ENCODE assay signal across 37 cellular contexts in genomic region chr6:144141470-144141869, GRCh38.
"Had no signal": no experiment of that assay in that cellular context is flagged by ENCODE, and none has a peak within 500 bp of the region (broad histone marks: within the 10 kb centered on the region; RNA-seq: fewer than 3 reads in every experiment).

No MANE protein-coding gene starts in this region.

- H3K4me1 Mint-ChIP-seq: activated CD4-positive, alpha-beta T cell treated with anti-CD3 and anti-CD28 coated beads for 36 hours; activated naive CD8-positive, alpha-beta T cell treated with anti-CD3 and anti-CD28 coated beads for 36 hours; brain; central memory CD8-positive, alpha-beta T cell had no signal

- H3K9me3 ChIP-seq: adrenal gland, ascending aorta had no signal

- H3K36me3 ChIP-seq: adrenal gland, ascending aorta, cardiac muscle cell had no signal

- H3K4me3 Mint-ChIP-seq: activated B cell treated with CpG ODN at 0.5 μM for 24 hours; activated CD4-positive, alpha-beta memory T cell treated with anti-CD3 and anti-CD28 coated beads for 36 hours; activated CD4-positive, alpha-beta T cell treated with anti-CD3 and anti-CD28 coated beads for 36 hours; activated CD8-positive, alpha-beta T cell treated with anti-CD3 and anti-CD28 coated beads for 36 hours; activated naive CD4-positive, alpha-beta T cell treated with anti-CD3 and anti-CD28 coated beads for 36 hours; activated naive CD8-positive, alpha-beta T cell treated with anti-CD3 and anti-CD28 coated beads for 36 hours; activated T-cell treated with anti-CD3 and anti-CD28 coated beads, Interleukin-2, amount 50 U/mL, for 4 hours; activated T-cell treated with anti-CD3 and anti-CD28 coated beads, Interleukin-2, amount 50 U/mL, for 72 hours; activated T-helper 1 cell treated with anti-CD3 and anti-CD28 coated beads, Interleukin-12 subunit alpha, Interleukin-12 subunit beta, Interleukin-2, Interleukin-4 antibody, amounts not matched to agents 30 ng/mL and 10 ng/mL and 1 ng/mL, durations not matched to agents 14 hours and 24 hours and 36 hours; activated T-helper 17 cell treated with anti-CD3 and anti-CD28 coated beads, Interleukin-2, amount 50 U/mL, for 72 hours; brain; T-helper 1 cell treated with Interleukin-12 subunit alpha and Interleukin-12 subunit beta and Interleukin-4 antibody, amounts not matched to agents 30 μg/mL and 1 μg/mL, for 36 hours; T-helper 2 cell treated with Interferon-gamma antibody and Interleukin-4, amounts not matched to agents 5 μg/mL and 100 μg/mL, for 36 hours had no signal

- H3K27ac Mint-ChIP-seq: activated B cell treated with CpG ODN at 0.5 μM for 24 hours; activated CD4-positive, alpha-beta memory T cell treated with anti-CD3 and anti-CD28 coated beads for 36 hours; activated CD4-positive, alpha-beta T cell treated with anti-CD3 and anti-CD28 coated beads for 36 hours; activated CD8-positive, alpha-beta T cell treated with anti-CD3 and anti-CD28 coated beads for 36 hours; activated naive CD4-positive, alpha-beta T cell treated with anti-CD3 and anti-CD28 coated beads for 36 hours; activated naive CD4-positive, alpha-beta T cell treated with anti-CD3 and anti-CD28 coated beads, Interleukin-2, amount 50 U/mL, for 72 hours; activated naive CD8-positive, alpha-beta T cell treated with anti-CD3 and anti-CD28 coated beads for 36 hours; activated T-cell treated with anti-CD3 and anti-CD28 coated beads, Interleukin-2, amount 50 U/mL, for 72 hours; activated T-helper 1 cell treated with anti-CD3 and anti-CD28 coated beads, Interleukin-12 subunit alpha, Interleukin-12 subunit beta, Interleukin-2, Interleukin-4 antibody, amounts not matched to agents 30 ng/mL and 10 ng/mL and 1 ng/mL, durations not matched to agents 14 hours and 24 hours and 36 hours; activated T-helper 17 cell treated with anti-CD3 and anti-CD28 coated beads, Interleukin-2, amount 50 U/mL, for 72 hours; brain; T-helper 1 cell treated with Interleukin-12 subunit alpha and Interleukin-12 subunit beta and Interleukin-4 antibody, amounts not matched to agents 30 μg/mL and 1 μg/mL, for 36 hours; T-helper 2 cell treated with Interferon-gamma antibody and Interleukin-4, amounts not matched to agents 5 μg/mL and 100 μg/mL, for 36 hours had no signal

- H3K4me1 ChIP-seq: adrenal gland, ascending aorta had no signal

- FAIRE-seq: bronchial epithelial cell, TTC549 had no signal

- H3K27ac ChIP-seq: adrenal gland, ascending aorta, cardiac muscle cell, VCaP had no signal

- H3K27me3 Mint-ChIP-seq: activated B cell treated with CpG ODN at 0.5 μM for 24 hours; activated T-helper 17 cell treated with anti-CD3 and anti-CD28 coated beads, Interleukin-2, amount 50 U/mL, for 72 hours; central memory CD8-positive, alpha-beta T cell had no signal

- H3K36me3 Mint-ChIP-seq: activated CD4-positive, alpha-beta memory T cell treated with anti-CD3 and anti-CD28 coated beads for 36 hours; activated naive CD4-positive, alpha-beta T cell treated with anti-CD3 and anti-CD28 coated beads, Interleukin-2, amount 50 U/mL, for 72 hours; activated naive CD8-positive, alpha-beta T cell treated with anti-CD3 and anti-CD28 coated beads for 36 hours; brain had no signal

- DNase-seq: activated B cell treated with CpG ODN at 0.5 μM for 24 hours; activated CD4-positive, alpha-beta memory T cell treated with anti-CD3 and anti-CD28 coated beads for 36 hours; activated CD4-positive, alpha-beta T cell treated with anti-CD3 and anti-CD28 coated beads for 36 hours; activated CD4-positive, alpha-beta T cell treated with anti-CD3 and anti-CD28 coated beads for 48 hours; activated CD4-positive, alpha-beta T cell treated with anti-CD3 and anti-CD28 coated beads, Interleukin-2, amount 50 U/mL, for 1 hour; activated CD4-positive, alpha-beta T cell treated with anti-CD3 and anti-CD28 coated beads, Interleukin-2, amount 50 U/mL, for 4 hours; activated CD4-positive, CD25-positive, alpha-beta regulatory T cell treated with anti-CD3 and anti-CD28 coated beads, Interleukin-2, amount 50 U/mL, for 72 hours; activated CD8-positive, alpha-beta memory T cell treated with anti-CD3 and anti-CD28 coated beads, Interleukin-2, amount 50 U/mL, for 4 hours; activated CD8-positive, alpha-beta T cell treated with anti-CD3 and anti-CD28 coated beads for 36 hours; activated effector memory CD4-positive, alpha-beta T cell treated with anti-CD3 and anti-CD28 coated beads, Interleukin-2, amount 50 U/mL, for 16 hours; activated gamma-delta T cell treated with Interleukin-2 at 50 U/mL for 16 hours; activated naive CD4-positive, alpha-beta T cell; activated naive CD4-positive, alpha-beta T cell treated with anti-CD3 and anti-CD28 coated beads for 36 hours; activated naive CD4-positive, alpha-beta T cell treated with anti-CD3 and anti-CD28 coated beads, Interleukin-2, amount 50 U/mL, for 16 hours; activated naive CD8-positive, alpha-beta T cell treated with anti-CD3 and anti-CD28 coated beads for 36 hours; activated T-cell treated with anti-CD3 and anti-CD28 coated beads for 4 hours; activated T-cell treated with anti-CD3 and anti-CD28 coated beads, Interleukin-2, amount 50 U/mL, for 1 hour; activated T-cell treated with anti-CD3 and anti-CD28 coated beads, Interleukin-2, amount 50 U/mL, for 4 hours; activated T-cell treated with anti-CD3 and anti-CD28 coated beads, Interleukin-2, amount 50 U/mL, for 72 hours; adrenal gland; amniotic stem cell; caudate nucleus; cerebellar nuclear complex; T-helper 1 cell; T-helper 9 cell had no signal

- H3K27me3 ChIP-seq: adrenal gland, ascending aorta, cardiac muscle cell had no signal

- H3K4me3 ChIP-seq: adrenal gland, ascending aorta, cardiac muscle cell had no signal

- H3K9me3 Mint-ChIP-seq: activated B cell treated with CpG ODN at 0.5 μM for 24 hours; activated CD4-positive, alpha-beta memory T cell treated with anti-CD3 and anti-CD28 coated beads for 36 hours; activated naive CD4-positive, alpha-beta T cell treated with anti-CD3 and anti-CD28 coated beads for 36 hours; activated naive CD4-positive, alpha-beta T cell treated with anti-CD3 and anti-CD28 coated beads, Interleukin-2, amount 50 U/mL, for 72 hours; activated naive CD8-positive, alpha-beta T cell treated with anti-CD3 and anti-CD28 coated beads for 36 hours; activated T-cell treated with anti-CD3 and anti-CD28 coated beads, Interleukin-2, amount 50 U/mL, for 4 hours; activated T-cell treated with anti-CD3 and anti-CD28 coated beads, Interleukin-2, amount 50 U/mL, for 72 hours; activated T-helper 1 cell treated with anti-CD3 and anti-CD28 coated beads, Interleukin-12 subunit alpha, Interleukin-12 subunit beta, Interleukin-2, Interleukin-4 antibody, amounts not matched to agents 30 ng/mL and 10 ng/mL and 1 ng/mL, durations not matched to agents 14 hours and 24 hours and 36 hours; activated T-helper 17 cell treated with anti-CD3 and anti-CD28 coated beads, Interleukin-2, amount 50 U/mL, for 72 hours; central memory CD8-positive, alpha-beta T cell; T-helper 1 cell treated with Interleukin-12 subunit alpha and Interleukin-12 subunit beta and Interleukin-4 antibody, amounts not matched to agents 30 μg/mL and 1 μg/mL, for 36 hours; T-helper 2 cell treated with Interferon-gamma antibody and Interleukin-4, amounts not matched to agents 5 μg/mL and 100 μg/mL, for 36 hours had no signal
